34 cellular contexts compared by ENCODE assay signal in genomic region chr2:224046752-224047151, GRCh38.
"Had no signal": no experiment of that assay in that cellular context is flagged by ENCODE, and none has a peak within 500 bp of the region (broad histone marks: within the 10 kb centered on the region; RNA-seq: fewer than 3 reads in every experiment).

No MANE protein-coding gene starts in this region.

- H3K9me3 Mint-ChIP-seq: activated CD4-positive, alpha-beta memory T cell treated with anti-CD3 and anti-CD28 coated beads, Interleukin-2, amount 10 ng/mL, durations not matched to agents 7 days and 5 days; activated CD4-positive, alpha-beta T cell treated with anti-CD3 and anti-CD28 coated beads, Interleukin-2, amount 10 ng/mL, durations not matched to agents 7 days and 5 days; activated naive CD8-positive, alpha-beta T cell treated with anti-CD3 and anti-CD28 coated beads, Interleukin-2, amount 50 U/mL, for 24 hours; activated T-cell treated with anti-CD3 and anti-CD28 coated beads, Interleukin-2, amount 50 U/mL, for 24 hours; activated T-helper 17 cell treated with anti-CD3 and anti-CD28 coated beads, Interleukin-2, amount 50 U/mL, for 72 hours; dendritic cell treated with granulocyte-macrophage colony-stimulating factor and Interleukin-4, amounts not matched to agents 40 ng/mL and 50 ng/mL, for 4 days; nephron progenitor cell had no signal

- ATAC-seq: activated naive CD8-positive, alpha-beta T cell treated with anti-CD3 and anti-CD28 coated beads, Interleukin-2, amount 50 U/mL, for 24 hours; activated T-helper 17 cell treated with anti-CD3 and anti-CD28 coated beads, Interleukin-2, amount 50 U/mL, for 72 hours; left cardiac atrium; left ventricle myocardium superior; pancreas; sciatic nerve; stimulated activated naive B cell treated with anti-CD40 and anti-IgM and Interleukin-4, amounts not matched to agents 10 μg/mL and 1 μg/mL and 100 μg/mL, for 72 hours; T-helper 17 cell had no signal

- H3K36me3 ChIP-seq: esophagus squamous epithelium, pancreas, prostate gland, stomach, thyroid gland, upper lobe of left lung, vagina, WERI-Rb-1 had no signal

- H3K4me1 Mint-ChIP-seq: activated CD4-positive, alpha-beta memory T cell treated with anti-CD3 and anti-CD28 coated beads, Interleukin-2, amount 10 ng/mL, durations not matched to agents 7 days and 5 days; activated CD4-positive, alpha-beta T cell treated with anti-CD3 and anti-CD28 coated beads, Interleukin-2, amount 10 ng/mL, durations not matched to agents 7 days and 5 days; activated naive CD8-positive, alpha-beta T cell treated with anti-CD3 and anti-CD28 coated beads, Interleukin-2, amount 50 U/mL, for 24 hours; activated T-helper 17 cell treated with anti-CD3 and anti-CD28 coated beads, Interleukin-2, amount 50 U/mL, for 72 hours; nephron progenitor cell; stimulated activated naive B cell treated with anti-CD40 and anti-IgM and Interleukin-4, amounts not matched to agents 10 μg/mL and 1 μg/mL and 100 μg/mL, for 72 hours; T-helper 17 cell had no signal

- H3K27ac Mint-ChIP-seq: activated CD4-positive, alpha-beta memory T cell treated with anti-CD3 and anti-CD28 coated beads, Interleukin-2, amount 10 ng/mL, durations not matched to agents 7 days and 5 days; activated CD4-positive, alpha-beta T cell treated with anti-CD3 and anti-CD28 coated beads, Interleukin-2, amount 10 ng/mL, durations not matched to agents 7 days and 5 days; activated naive CD8-positive, alpha-beta T cell treated with anti-CD3 and anti-CD28 coated beads, Interleukin-2, amount 50 U/mL, for 24 hours; activated T-cell treated with anti-CD3 and anti-CD28 coated beads, Interleukin-2, amount 50 U/mL, for 24 hours; activated T-helper 17 cell treated with anti-CD3 and anti-CD28 coated beads, Interleukin-2, amount 50 U/mL, for 72 hours; dendritic cell treated with granulocyte-macrophage colony-stimulating factor and Interleukin-4, amounts not matched to agents 40 ng/mL and 50 ng/mL, for 4 days; nephron progenitor cell; stimulated activated naive B cell treated with anti-CD40 and anti-IgM and Interleukin-4, amounts not matched to agents 10 μg/mL and 1 μg/mL and 100 μg/mL, for 72 hours; T-helper 17 cell had no signal

- H3K9me3 ChIP-seq: esophagus squamous epithelium, pancreas, prostate gland, stomach, thyroid gland, upper lobe of left lung, vagina had no signal

- H3K4me3 Mint-ChIP-seq: activated CD4-positive, alpha-beta memory T cell treated with anti-CD3 and anti-CD28 coated beads, Interleukin-2, amount 10 ng/mL, durations not matched to agents 7 days and 5 days; activated CD4-positive, alpha-beta T cell treated with anti-CD3 and anti-CD28 coated beads, Interleukin-2, amount 10 ng/mL, durations not matched to agents 7 days and 5 days; activated naive CD8-positive, alpha-beta T cell treated with anti-CD3 and anti-CD28 coated beads, Interleukin-2, amount 50 U/mL, for 24 hours; activated T-cell treated with anti-CD3 and anti-CD28 coated beads, Interleukin-2, amount 50 U/mL, for 24 hours; activated T-helper 17 cell treated with anti-CD3 and anti-CD28 coated beads, Interleukin-2, amount 50 U/mL, for 72 hours; dendritic cell treated with granulocyte-macrophage colony-stimulating factor and Interleukin-4, amounts not matched to agents 40 ng/mL and 50 ng/mL, for 4 days; nephron progenitor cell; stimulated activated naive B cell treated with anti-CD40 and anti-IgM and Interleukin-4, amounts not matched to agents 10 μg/mL and 1 μg/mL and 100 μg/mL, for 72 hours; T-helper 17 cell had no signal

- DNase-seq: activated CD4-positive, alpha-beta memory T cell treated with anti-CD3 and anti-CD28 coated beads, Interleukin-2, amount 10 ng/mL, durations not matched to agents 7 days and 5 days; activated CD4-positive, alpha-beta T cell treated with anti-CD3 and anti-CD28 coated beads, Interleukin-2, amount 10 ng/mL, durations not matched to agents 7 days and 5 days; activated CD4-positive, CD25-positive, alpha-beta regulatory T cell treated with anti-CD3 and anti-CD28 coated beads, Interleukin-2, amount 50 U/mL, for 72 hours; activated CD8-positive, alpha-beta memory T cell treated with anti-CD3 and anti-CD28 coated beads, Interleukin-2, amount 50 U/mL, for 48 hours; activated gamma-delta T cell treated with Interleukin-2 at 50 U/mL for 16 hours; activated naive CD4-positive, alpha-beta T cell treated with anti-CD3 and anti-CD28 coated beads, Interleukin-2, amount 50 U/mL, for 16 hours; activated naive CD8-positive, alpha-beta T cell treated with anti-CD3 and anti-CD28 coated beads, Interleukin-2, amount 50 U/mL, for 24 hours; activated T-cell treated with anti-CD3 and anti-CD28 coated beads, Interleukin-2, amount 50 U/mL, for 24 hours; amygdala; central memory CD4-positive, alpha-beta T cell; esophagus squamous epithelium; foreskin fibroblast; left cardiac atrium; left ventricle myocardium superior; nephron progenitor cell; pancreas; retina; stimulated activated CD4-positive, alpha-beta T cell treated with anti-CD3 and anti-CD28 coated beads, Interleukin-1b, Interleukin-23, amount 100 ng/mL, for 48 hours; stimulated activated CD4-positive, alpha-beta T cell treated with anti-CD3 and anti-CD28 coated beads, Interleukin-4, amount 100 ng/mL, for 4 hours; stimulated activated CD8-positive, alpha-beta memory T cell treated with anti-CD3 and anti-CD28 coated beads, Interleukin-4, amount 100 ng/mL, for 48 hours; stimulated activated naive B cell treated with anti-CD40 and anti-IgM and Interleukin-4, amounts not matched to agents 10 μg/mL and 1 μg/mL and 100 μg/mL, for 72 hours; stomach; T-helper 17 cell; T1000; thyroid gland; upper lobe of left lung; WERI-Rb-1 had no signal

- H3K27me3 ChIP-seq: thyroid gland, upper lobe of left lung, vagina had no signal

- H3K4me3 ChIP-seq: esophagus squamous epithelium, pancreas, prostate gland, skin epidermis, stomach, thyroid gland, upper lobe of left lung, vagina had no signal

- H3K4me1 ChIP-seq: pancreas, prostate gland, thyroid gland, upper lobe of left lung, vagina had no signal

- H3K27ac ChIP-seq: epithelial cell of prostate, esophagus squamous epithelium, pancreas, prostate gland, skin epidermis, stomach, thyroid gland, upper lobe of left lung, vagina, WERI-Rb-1 had no signal
